ENCODE assay signal across 8 cellular contexts in genomic region chr1:95233737-95234493, GRCh38. TPM values are rescaled to one million over a fixed set of nuclear protein-coding genes. Genes with fewer than 3 reads are reported as not detected.
DNase-seq lines count a peak whose midpoint lies in the region; ATAC-seq and TF ChIP-seq lines count a peak whose summit lies in the region.

Gene RWDD3 (plus strand): TSS chr1:95234210. CDS start chr1:95234231, 21 bp downstream.

- peaks cover 19% of the 10 kb centered on the region for H3K4me1 ChIP-seq in cardiac muscle cell (ENCODE audit: low read depth)
- peaks cover 8 to 33% (median 13%) of the 10 kb centered on the region in 4 donors for H3K4me1 ChIP-seq in upper lobe of left lung

- H3K4me3 ChIP-seq in GM12875 (ENCODE audit: low read depth, low read length) (peak within 1 kb of the TSS; percentile 93), cardiac muscle cell (peak within 1 kb of the TSS; percentile 61), upper lobe of left lung (peak within 1 kb of the TSS; percentile 49 to 92 (median 76))

- TF ChIP-seq POLR2A in upper lobe of left lung (IDR thresholded peaks at IDR 0.05), result peak in 3 of 4 donors; percentile 21 to 82 (median 25)

- H3K27me3 Mint-ChIP-seq in activated naive CD8-positive, alpha-beta T cell treated with anti-CD3 and anti-CD28 coated beads, Interleukin-2, amount 50 U/mL, for 24 hours, result peaks cover 19% of the 10 kb centered on the region

- H3K27ac ChIP-seq in cardiac muscle cell (peak within 1 kb of the TSS; percentile 80), upper lobe of left lung (peak within 1 kb of the TSS; percentile 76 to 90 (median 90))

- H3K9me3 Mint-ChIP-seq in activated naive CD8-positive, alpha-beta T cell treated with anti-CD3 and anti-CD28 coated beads, Interleukin-2, amount 50 U/mL, for 24 hours, result no peaks in the 10 kb centered on the region

- TF ChIP-seq EP300 in upper lobe of left lung (IDR thresholded peaks at IDR 0.05), result no peak

- H3K36me3 ChIP-seq in cardiac muscle cell, result no peaks in the 10 kb centered on the region
- no peaks in the 10 kb centered on the region for H3K36me3 ChIP-seq in upper lobe of left lung

- H3K9me3 ChIP-seq in cardiac muscle cell (ENCODE audit: low read depth), result no peaks in the 10 kb centered on the region
- H3K9me3 ChIP-seq in upper lobe of left lung, result no peaks in the 10 kb centered on the region

- peak within 1 kb of the TSS; percentile 86 for H3K4me3 Mint-ChIP-seq in activated naive CD8-positive, alpha-beta T cell treated with anti-CD3 and anti-CD28 coated beads, Interleukin-2, amount 50 U/mL, for 24 hours

- peak; percentile 93 for TF ChIP-seq CTCF in GM12875 (IDR thresholded peaks at IDR 0.05; ENCODE audit: borderline replicate concordance, insufficient read depth, low read depth, low read length)
- peak; percentile 70 for TF ChIP-seq CTCF in cardiac muscle cell (IDR thresholded peaks at IDR 0.05; ENCODE audit: low read depth, low read length)
- peak; percentile 90 to 99 (median 98) for TF ChIP-seq CTCF in upper lobe of left lung (IDR thresholded peaks at IDR 0.05)

- intact Hi-C loops in posterior cingulate gyrus (cut with DNase I), result loop anchor here (1.0 to 5.0 kb wide), 4 partner anchors 117 to 307 kb away; partner anchors contain the start of genes ALG14, CNN3 and TLCD4

- DNase-seq in NCI-H1092 treated with DMSO at 0.1 percent for 48 hours (lab: John Stamatoyannopoulos, UW) (peak; percentile 72), SW480 (ENCODE audit: low spot score) (peak; percentile 77), cardiac muscle cell (ENCODE audit: low read depth in 1 of 2, low spot score in 1 of 2) (peak; percentile 94 to 96), posterior cingulate gyrus (peak; percentile 81 to 98 (median 89)), upper lobe of left lung (peak; percentile 95 to 99)
- DNase-seq in activated naive CD8-positive, alpha-beta T cell treated with anti-CD3 and anti-CD28 coated beads, Interleukin-2, amount 50 U/mL, for 24 hours, result peak; percentile 93

- ATAC-seq in HG02642 (IDR thresholded peaks at IDR 0.05; ENCODE audit: poor library complexity, unreplicated experiment) (peak; percentile 99), upper lobe of left lung (ENCODE audit: low FRiP score in 2 of 2) (peak; percentile 98 to 99)
- ATAC-seq in activated naive CD8-positive, alpha-beta T cell treated with anti-CD3 and anti-CD28 coated beads, Interleukin-2, amount 50 U/mL, for 24 hours, result peak; percentile 97

- H3K27me3 ChIP-seq in cardiac muscle cell, result no peaks in the 10 kb centered on the region
- H3K27me3 ChIP-seq in upper lobe of left lung, result no peaks in the 10 kb centered on the region

- H3K27ac Mint-ChIP-seq in activated naive CD8-positive, alpha-beta T cell treated with anti-CD3 and anti-CD28 coated beads, Interleukin-2, amount 50 U/mL, for 24 hours, result peak within 1 kb of the TSS; percentile 83

- WGBS in upper lobe of left lung, 2 donors, result 1 to 3% methylated on average over 16 to 18 of the region's 71 CpGs

- peaks cover 4% of the 10 kb centered on the region for H3K36me3 Mint-ChIP-seq in activated naive CD8-positive, alpha-beta T cell treated with anti-CD3 and anti-CD28 coated beads, Interleukin-2, amount 50 U/mL, for 24 hours (ENCODE audit: low read depth)

- peaks cover 38% of the 10 kb centered on the region for H3K4me1 Mint-ChIP-seq in activated naive CD8-positive, alpha-beta T cell treated with anti-CD3 and anti-CD28 coated beads, Interleukin-2, amount 50 U/mL, for 24 hours

RNA-seq across cellular contexts. Expression of gene RWDD3, which starts in this region (rescaled TPM):
- total RNA-seq in cardiac muscle cell, result 13.8 and 14.3 TPM in 2 replicates
- polyA plus RNA-seq in cardiac muscle cell, result 32.8 and 38.9 TPM in 2 replicates
- total RNA-seq in upper lobe of left lung, result 10 to 100 TPM in 4 of 6 donors, 1 to 10 TPM in 2; 4.1 to 18.9 (median 10.4) TPM

Comparison
In these comparisons a context has a peak if more than half of its experiments do, and no peak if none do; other contexts are left out.
1. Peak in every context shown above with its lines: DNase-seq, ATAC-seq, H3K4me3 ChIP-seq and H3K27ac ChIP-seq.